15 cellular contexts compared by ENCODE assay signal in the genomic region with DNA sequence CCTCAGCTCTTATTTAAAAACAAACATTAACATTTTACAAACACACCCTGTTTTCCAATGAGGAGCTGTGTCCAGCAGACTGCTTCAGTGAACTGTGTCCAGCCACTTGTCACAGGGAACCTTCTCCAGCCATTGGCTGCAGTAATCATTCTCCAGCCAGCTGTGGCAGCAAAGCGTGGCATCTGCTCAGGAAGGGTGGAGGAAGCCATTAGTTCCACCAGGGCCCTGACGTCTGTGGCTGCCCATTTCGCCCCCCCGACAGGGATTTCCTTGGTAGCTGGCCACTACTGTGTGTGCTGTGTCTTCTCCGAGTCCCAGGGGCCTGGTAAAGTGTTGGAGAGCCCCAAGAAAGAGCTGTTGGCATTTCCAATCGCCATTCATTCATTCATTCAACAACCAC.
DNase-seq lines count a peak whose midpoint lies in the region; ATAC-seq and TF ChIP-seq lines count a peak whose summit lies in the region.
"Had no signal": no experiment of that assay in that cellular context is flagged by ENCODE, and none has a peak within 500 bp of the region (broad histone marks: within the 10 kb centered on the region; RNA-seq: fewer than 3 reads in every experiment).

No MANE protein-coding gene starts in this region.

- H3K9ac ChIP-seq in parathyroid adenoma (no peak overlapping the region), trophoblast cell (ENCODE audit: low read length) (no peak overlapping the region)

- no peaks in the 10 kb centered on the region for H3K27me3 ChIP-seq in cardiac muscle cell
- H3K27me3 ChIP-seq in parathyroid adenoma (ENCODE audit: control insufficient read depth, insufficient read depth, low read length): no peaks in the 10 kb centered on the region
- H3K27me3 ChIP-seq in tibial nerve: no peaks in the 10 kb centered on the region
- no peaks in the 10 kb centered on the region for H3K27me3 ChIP-seq in trophoblast cell (ENCODE audit: insufficient read depth, low read length)

- H2AFZ ChIP-seq in parathyroid adenoma (peak overlapping the region; percentile 33), trophoblast cell (ENCODE audit: insufficient read depth, low read length, poor library complexity) (no peak overlapping the region)

- 56 to 70% methylated on average over 6 of the region's 6 CpGs for WGBS in tibial nerve, 2 donors
- no CpG with 5 or more reads among the region's 6 CpGs for WGBS in trophoblast cell (ENCODE audit: extremely low coverage, insufficient coverage, insufficient read length)

- ATAC-seq in activated T-helper 17 cell treated with anti-CD3 and anti-CD28 coated beads, Interleukin-2, amount 50 U/mL, for 72 hours (replicated peaks): no peak
- ATAC-seq: activated T-cell treated with anti-CD3 and anti-CD28 coated beads, Interleukin-2, amount 50 U/mL, for 4 hours; foreskin keratinocyte; stimulated activated naive CD8-positive, alpha-beta T cell treated with anti-CD3 and anti-CD28 coated beads, Interleukin-15, Interleukin-2, amounts not matched to agents 100 U/mL and 50 U/mL, for 24 hours had no signal

- no peaks in the 10 kb centered on the region for H3K4me1 Mint-ChIP-seq in mesothelial cell of epicardium
- H3K4me1 Mint-ChIP-seq in activated T-helper 17 cell treated with anti-CD3 and anti-CD28 coated beads, Interleukin-2, amount 50 U/mL, for 72 hours: peaks cover 14% of the 10 kb centered on the region

- no peak overlapping the region for H2AK5ac ChIP-seq in trophoblast cell (ENCODE audit: low read length)

- H2BK5ac ChIP-seq in trophoblast cell (ENCODE audit: low read depth, low read length, poor library complexity): no peak overlapping the region

- H4K12ac ChIP-seq in trophoblast cell (ENCODE audit: low read depth, low read length): no peak overlapping the region

- in situ Hi-C loops in Caki2 (cut with HindIII; ENCODE audit: low pct_unique_long_range_greater_than_20kb, low sequenced_read_pairs): no loop called here

- H3K79me1 ChIP-seq in trophoblast cell (ENCODE audit: low read length): no peaks in the 10 kb centered on the region

- H2BK120ac ChIP-seq in trophoblast cell (ENCODE audit: insufficient read depth, low read length, poor library complexity): no peak overlapping the region

- H2BK12ac ChIP-seq in trophoblast cell (ENCODE audit: low read length): no peak overlapping the region

- DNase-seq in Caki2 (ENCODE audit: low read depth) (peak; percentile 95), SHP77 treated with DMSO at 0.1 percent for 48 hours (lab: John Stamatoyannopoulos, UW) (peak; percentile 41), cardiac muscle cell (ENCODE audit: low read depth in 1 of 2, low spot score in 1 of 2) (no peak), mesothelial cell of epicardium (ENCODE audit: low spot score in 2 of 2, unreplicated experiment in 2 of 2) (no peak), tibial nerve (ENCODE audit: low spot score in 2 of 2) (no peak), trophoblast cell (no peak)
- DNase-seq: activated CD4-positive, alpha-beta T cell treated with anti-CD3 and anti-CD28 coated beads for 4 hours; activated T-cell treated with anti-CD3 and anti-CD28 coated beads, Interleukin-2, amount 50 U/mL, for 4 hours; CD4-positive, alpha-beta memory T cell; foreskin keratinocyte; NCI-H1105; OCI-M1; stimulated activated naive CD8-positive, alpha-beta T cell treated with anti-CD3 and anti-CD28 coated beads, Interleukin-15, Interleukin-2, amounts not matched to agents 100 U/mL and 50 U/mL, for 24 hours had no signal

- H3K27ac ChIP-seq in cardiac muscle cell (peak overlapping the region; percentile 22), parathyroid adenoma (peak overlapping the region; percentile 72), tibial nerve (no peak overlapping the region), trophoblast cell (ENCODE audit: low read depth, low read length) (no peak overlapping the region)
- H3K27ac ChIP-seq: foreskin keratinocyte had no signal

- no peaks in the 10 kb centered on the region for H3K9me3 Mint-ChIP-seq in mesothelial cell of epicardium
- no peaks in the 10 kb centered on the region for H3K9me3 Mint-ChIP-seq in activated T-helper 17 cell treated with anti-CD3 and anti-CD28 coated beads, Interleukin-2, amount 50 U/mL, for 72 hours
- H3K9me3 Mint-ChIP-seq: activated T-cell treated with anti-CD3 and anti-CD28 coated beads, Interleukin-2, amount 50 U/mL, for 4 hours; CD4-positive, alpha-beta memory T cell had no signal

- H3K27me3 Mint-ChIP-seq in mesothelial cell of epicardium (ENCODE audit: low read depth): peaks cover 33% of the 10 kb centered on the region
- no peaks in the 10 kb centered on the region for H3K27me3 Mint-ChIP-seq in activated T-helper 17 cell treated with anti-CD3 and anti-CD28 coated beads, Interleukin-2, amount 50 U/mL, for 72 hours
- H3K27me3 Mint-ChIP-seq: CD4-positive, alpha-beta memory T cell had no signal

- no peaks in the 10 kb centered on the region for H3K36me3 Mint-ChIP-seq in mesothelial cell of epicardium
- no peaks in the 10 kb centered on the region for H3K36me3 Mint-ChIP-seq in activated T-helper 17 cell treated with anti-CD3 and anti-CD28 coated beads, Interleukin-2, amount 50 U/mL, for 72 hours (ENCODE audit: low read depth)

- no peak overlapping the region for H3K27ac Mint-ChIP-seq in mesothelial cell of epicardium
- H3K27ac Mint-ChIP-seq in activated T-helper 17 cell treated with anti-CD3 and anti-CD28 coated beads, Interleukin-2, amount 50 U/mL, for 72 hours: no peak overlapping the region

- no peak for TF ChIP-seq POLR2A in tibial nerve (IDR thresholded peaks at IDR 0.05)

- no peak overlapping the region for H3K18ac ChIP-seq in trophoblast cell (ENCODE audit: low read length)

- no peak overlapping the region for H3K4me3 Mint-ChIP-seq in mesothelial cell of epicardium
- H3K4me3 Mint-ChIP-seq in activated T-helper 17 cell treated with anti-CD3 and anti-CD28 coated beads, Interleukin-2, amount 50 U/mL, for 72 hours: no peak overlapping the region
- H3K4me3 Mint-ChIP-seq: activated T-cell treated with anti-CD3 and anti-CD28 coated beads, Interleukin-2, amount 50 U/mL, for 4 hours; CD4-positive, alpha-beta memory T cell had no signal

- H4K8ac ChIP-seq in trophoblast cell (ENCODE audit: low read depth, low read length): no peak overlapping the region

- H3K79me2 ChIP-seq in parathyroid adenoma (peaks cover 4% of the 10 kb centered on the region), trophoblast cell (ENCODE audit: control insufficient read depth, insufficient read depth, low read length, poor library complexity) (no peaks in the 10 kb centered on the region)

- no peak overlapping the region for H4K91ac ChIP-seq in trophoblast cell (ENCODE audit: low read depth, low read length)

- H3K4me1 ChIP-seq in cardiac muscle cell (ENCODE audit: low read depth) (peaks cover 22% of the 10 kb centered on the region), parathyroid adenoma (peaks cover 12% of the 10 kb centered on the region), tibial nerve (peaks cover 0 to 29% (median 0%) of the 10 kb centered on the region in 4 donors), trophoblast cell (ENCODE audit: control insufficient read depth in 1 of 2, insufficient read depth in 2 of 2, low read length in 2 of 2) (no peaks in the 10 kb centered on the region)
- H3K4me1 ChIP-seq: foreskin keratinocyte had no signal

- H3K9me3 ChIP-seq in cardiac muscle cell (ENCODE audit: low read depth) (no peaks in the 10 kb centered on the region), parathyroid adenoma (ENCODE audit: control insufficient read depth, low read length) (no peaks in the 10 kb centered on the region), tibial nerve (no peaks in the 10 kb centered on the region), trophoblast cell (ENCODE audit: insufficient read depth, low read depth, low read length) (no peaks in the 10 kb centered on the region)

- no peak overlapping the region for H3K23ac ChIP-seq in trophoblast cell (ENCODE audit: low read length)

- H3K36me3 ChIP-seq in cardiac muscle cell (no peaks in the 10 kb centered on the region), parathyroid adenoma (ENCODE audit: control insufficient read depth, insufficient read depth, low read length) (no peaks in the 10 kb centered on the region), tibial nerve (no peaks in the 10 kb centered on the region), trophoblast cell (ENCODE audit: control insufficient read depth in 1 of 2, insufficient read depth in 2 of 2, low read length in 2 of 2) (no peaks in the 10 kb centered on the region)

- H3K4me3 ChIP-seq in cardiac muscle cell (no peak overlapping the region), parathyroid adenoma (ENCODE audit: low read depth, low read length) (peak overlapping the region; percentile 3), tibial nerve (no peak overlapping the region), trophoblast cell (ENCODE audit: low read depth, low read length) (no peak overlapping the region)

- no peak for TF ChIP-seq EP300 in tibial nerve (IDR thresholded peaks at IDR 0.05)

- no peak overlapping the region for H3K14ac ChIP-seq in trophoblast cell (ENCODE audit: low read length)

- TF ChIP-seq CTCF in cardiac muscle cell (IDR thresholded peaks at IDR 0.05; ENCODE audit: low read depth, low read length) (no peak), parathyroid adenoma (IDR thresholded peaks at IDR 0.05) (no peak), mesothelial cell of epicardium (IDR thresholded peaks at IDR 0.05; ENCODE audit: unreplicated experiment) (no peak), tibial nerve (IDR thresholded peaks at IDR 0.05) (no peak)

- H3K4ac ChIP-seq in trophoblast cell (ENCODE audit: low read depth, low read length): no peak overlapping the region

- peak overlapping the region; percentile 56 for H3K4me2 ChIP-seq in parathyroid adenoma (ENCODE audit: low read length)
- no peak overlapping the region for H3K4me2 ChIP-seq in trophoblast cell (ENCODE audit: low read length)

Comparison
In these comparisons a context has a peak if more than half of its experiments do, and no peak if none do; other contexts are left out.
1. DNase-seq: peak in Caki2 (single experiment) and SHP77 treated with DMSO at 0.1 percent for 48 hours (single experiment); none in cardiac muscle cell (0 of 2), mesothelial cell of epicardium (0 of 2), tibial nerve (0 of 2) and trophoblast cell (0 of 2).
2. H3K27ac ChIP-seq: peak in cardiac muscle cell (single experiment) and parathyroid adenoma (single experiment); none in tibial nerve (0 of 4) and trophoblast cell (single experiment).